In genomic region chr20:47970282-47970903, GRCh38 we compare ENCODE assay signal across 1 cellular context.
A peak's percentile ranks its signal among the peaks of the same experiment; 100 is the strongest.
TF ChIP-seq lines count a peak whose summit lies in the region.

No MANE protein-coding gene starts in this region.

TF ChIP-seq in HepG2, 621 proteins besides CTCF, POLR2A, EP300 and RAD21 (continued from another document and continues in another):
- TF ChIP-seq ZSCAN25 (CRISPR knock-in tag; IDR thresholded peaks at IDR 0.05) (peak; percentile 80), AKAP8 (CRISPR knock-in tag; IDR thresholded peaks at IDR 0.05) (peak; percentile 58; the same call in 1 of the 2 replicates), SALL1 (CRISPR knock-in tag; IDR thresholded peaks at IDR 0.05) (0 out of 2 replicates have a peak, but pooled peaks have one; percentile 9), NR2F2 (IDR thresholded peaks at IDR 0.05; ENCODE audit: borderline replicate concordance, low read depth) (0 out of 2 replicates have a peak, but pooled peaks have one; percentile 14), ZNF737 (CRISPR knock-in tag; IDR thresholded peaks at IDR 0.05; ENCODE audit: borderline replicate concordance) (no peak), ZNF441 (CRISPR knock-in tag; IDR thresholded peaks at IDR 0.05; ENCODE audit: borderline replicate concordance) (peak; percentile 17; the same call in 1 of the 2 replicates), ZBTB14 (CRISPR knock-in tag; IDR thresholded peaks at IDR 0.05) (no peak), GABPB1 (CRISPR knock-in tag; IDR thresholded peaks at IDR 0.05) (peak; percentile 31; the same call in 1 of the 2 replicates), ZNF253 (CRISPR knock-in tag; IDR thresholded peaks at IDR 0.05; ENCODE audit: borderline replicate concordance) (peak; percentile 68; the same call in 1 of the 2 replicates), KDM5B (CRISPR knock-in tag; IDR thresholded peaks at IDR 0.05; ENCODE audit: borderline replicate concordance) (peak; percentile 34; the same call in 1 of the 2 replicates), JUND (CRISPR knock-in tag; IDR thresholded peaks at IDR 0.05) (peak; percentile 84), ZNF574 (CRISPR knock-in tag; IDR thresholded peaks at IDR 0.05) (no peak), BHLHE40 (IDR thresholded peaks at IDR 0.05; ENCODE audit: low read length) (peak; percentile 35; the same call in 1 of the 2 replicates), HOMEZ (CRISPR knock-in tag; IDR thresholded peaks at IDR 0.05; ENCODE audit: low read depth) (0 out of 2 replicates have a peak, but pooled peaks have one; percentile 42), EHMT2 (IDR thresholded peaks at IDR 0.05; ENCODE audit: borderline replicate concordance, low read depth, low read length) (peak; percentile 30; the same call in 1 of the 2 replicates), NFKB2 (CRISPR knock-in tag; IDR thresholded peaks at IDR 0.05; ENCODE audit: borderline replicate concordance) (peak; percentile 50; the same call in 1 of the 2 replicates), KDM1A (CRISPR knock-in tag; IDR thresholded peaks at IDR 0.05) (peak; percentile 43; the same call in 1 of the 2 replicates), MYNN (CRISPR knock-in tag; IDR thresholded peaks at IDR 0.05; ENCODE audit: low read depth) (no peak), SRSF1 (optimal IDR thresholded peaks at IDR 0.05; ENCODE audit: low read depth, low read length) (peak; percentile 53), POGZ (CRISPR knock-in tag; IDR thresholded peaks at IDR 0.05) (peak; percentile 77), KDM3A (CRISPR knock-in tag; IDR thresholded peaks at IDR 0.05; ENCODE audit: low read depth) (no peak), GPBP1L1 (CRISPR knock-in tag; IDR thresholded peaks at IDR 0.05) (no peak), HNF4G (IDR thresholded peaks at IDR 0.05; ENCODE audit: borderline replicate concordance, low read depth, low read length) (peak; percentile 21; the same call in 1 of the 2 replicates), HNF4G (CRISPR knock-in tag; IDR thresholded peaks at IDR 0.05; ENCODE audit: borderline replicate concordance, low read depth) (no peak), PAXIP1 (CRISPR knock-in tag; conservative IDR thresholded peaks at IDR 0.05) (peak; percentile 71), ZNF292 (CRISPR knock-in tag; IDR thresholded peaks at IDR 0.05; ENCODE audit: borderline replicate concordance, low read depth) (peak; percentile 54; the same call in 1 of the 2 replicates), JUNB (CRISPR knock-in tag; IDR thresholded peaks at IDR 0.05; ENCODE audit: borderline replicate concordance) (peak; percentile 17; the same call in 1 of the 2 replicates), HNF4A (CRISPR knock-in tag; IDR thresholded peaks at IDR 0.05) (peak; percentile 46), XBP1 (CRISPR knock-in tag; IDR thresholded peaks at IDR 0.05) (no peak), ZNF597 (CRISPR knock-in tag; IDR thresholded peaks at IDR 0.05) (no peak), NR2F1 (CRISPR knock-in tag; IDR thresholded peaks at IDR 0.05) (peak; percentile 17 to 54; a peak in 1 of 4 replicates), MED1 (CRISPR knock-in tag; IDR thresholded peaks at IDR 0.05) (no peak), SMC3 (IDR thresholded peaks at IDR 0.05; ENCODE audit: low read length) (0 out of 2 replicates have a peak, but pooled peaks have one; percentile 8)
- TF ChIP-seq, protein P1, sequence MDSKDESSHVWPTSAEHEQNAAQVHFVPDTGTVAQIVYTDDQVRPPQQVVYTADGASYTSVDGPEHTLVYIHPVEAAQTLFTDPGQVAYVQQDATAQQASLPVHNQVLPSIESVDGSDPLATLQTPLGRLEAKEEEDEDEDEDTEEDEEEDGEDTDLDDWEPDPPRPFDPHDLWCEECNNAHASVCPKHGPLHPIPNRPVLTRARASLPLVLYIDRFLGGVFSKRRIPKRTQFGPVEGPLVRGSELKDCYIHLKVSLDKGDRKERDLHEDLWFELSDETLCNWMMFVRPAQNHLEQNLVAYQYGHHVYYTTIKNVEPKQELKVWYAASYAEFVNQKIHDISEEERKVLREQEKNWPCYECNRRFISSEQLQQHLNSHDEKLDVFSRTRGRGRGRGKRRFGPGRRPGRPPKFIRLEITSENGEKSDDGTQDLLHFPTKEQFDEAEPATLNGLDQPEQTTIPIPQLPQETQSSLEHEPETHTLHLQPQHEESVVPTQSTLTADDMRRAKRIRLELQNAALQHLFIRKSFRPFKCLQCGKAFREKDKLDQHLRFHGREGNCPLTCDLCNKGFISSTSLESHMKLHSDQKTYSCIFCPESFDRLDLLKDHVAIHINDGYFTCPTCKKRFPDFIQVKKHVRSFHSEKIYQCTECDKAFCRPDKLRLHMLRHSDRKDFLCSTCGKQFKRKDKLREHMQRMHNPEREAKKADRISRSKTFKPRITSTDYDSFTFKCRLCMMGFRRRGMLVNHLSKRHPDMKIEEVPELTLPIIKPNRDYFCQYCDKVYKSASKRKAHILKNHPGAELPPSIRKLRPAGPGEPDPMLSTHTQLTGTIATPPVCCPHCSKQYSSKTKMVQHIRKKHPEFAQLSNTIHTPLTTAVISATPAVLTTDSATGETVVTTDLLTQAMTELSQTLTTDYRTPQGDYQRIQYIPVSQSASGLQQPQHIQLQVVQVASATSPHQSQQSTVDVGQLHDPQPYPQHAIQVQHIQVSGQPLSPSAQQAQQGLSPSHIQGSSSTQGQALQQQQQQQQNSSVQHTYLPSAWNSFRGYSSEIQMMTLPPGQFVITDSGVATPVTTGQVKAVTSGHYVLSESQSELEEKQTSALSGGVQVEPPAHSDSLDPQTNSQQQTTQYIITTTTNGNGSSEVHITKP (CRISPR knock-in tag; IDR thresholded peaks at IDR 0.05; ENCODE audit: low read depth) = no peak; the same call in 1 of the 2 replicates
- TF ChIP-seq, protein P2, sequence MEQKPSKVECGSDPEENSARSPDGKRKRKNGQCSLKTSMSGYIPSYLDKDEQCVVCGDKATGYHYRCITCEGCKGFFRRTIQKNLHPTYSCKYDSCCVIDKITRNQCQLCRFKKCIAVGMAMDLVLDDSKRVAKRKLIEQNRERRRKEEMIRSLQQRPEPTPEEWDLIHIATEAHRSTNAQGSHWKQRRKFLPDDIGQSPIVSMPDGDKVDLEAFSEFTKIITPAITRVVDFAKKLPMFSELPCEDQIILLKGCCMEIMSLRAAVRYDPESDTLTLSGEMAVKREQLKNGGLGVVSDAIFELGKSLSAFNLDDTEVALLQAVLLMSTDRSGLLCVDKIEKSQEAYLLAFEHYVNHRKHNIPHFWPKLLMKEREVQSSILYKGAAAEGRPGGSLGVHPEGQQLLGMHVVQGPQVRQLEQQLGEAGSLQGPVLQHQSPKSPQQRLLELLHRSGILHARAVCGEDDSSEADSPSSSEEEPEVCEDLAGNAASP (CRISPR knock-in tag; IDR thresholded peaks at IDR 0.05; ENCODE audit: borderline replicate concordance) = peak; percentile 86
- TF ChIP-seq, protein P3, sequence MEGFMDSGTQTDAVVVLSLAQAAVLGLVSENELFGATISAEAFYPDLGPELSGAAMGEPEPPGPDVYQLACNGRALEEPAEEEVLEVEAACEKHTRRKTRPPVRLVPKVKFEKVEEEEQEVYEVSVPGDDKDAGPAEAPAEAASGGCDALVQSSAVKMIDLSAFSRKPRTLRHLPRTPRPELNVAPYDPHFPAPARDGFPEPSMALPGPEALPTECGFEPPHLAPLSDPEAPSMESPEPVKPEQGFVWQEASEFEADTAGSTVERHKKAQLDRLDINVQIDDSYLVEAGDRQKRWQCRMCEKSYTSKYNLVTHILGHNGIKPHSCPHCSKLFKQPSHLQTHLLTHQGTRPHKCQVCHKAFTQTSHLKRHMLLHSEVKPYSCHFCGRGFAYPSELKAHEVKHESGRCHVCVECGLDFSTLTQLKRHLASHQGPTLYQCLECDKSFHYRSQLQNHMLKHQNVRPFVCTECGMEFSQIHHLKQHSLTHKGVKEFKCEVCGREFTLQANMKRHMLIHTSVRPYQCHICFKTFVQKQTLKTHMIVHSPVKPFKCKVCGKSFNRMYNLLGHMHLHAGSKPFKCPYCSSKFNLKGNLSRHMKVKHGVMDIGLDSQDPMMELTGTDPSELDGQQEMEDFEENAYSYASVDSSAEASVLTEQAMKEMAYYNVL (CRISPR knock-in tag; IDR thresholded peaks at IDR 0.05; ENCODE audit: borderline replicate concordance) = peak; percentile 72; the same call in 1 of the 2 replicates
